1 cellular context compared by ENCODE assay signal in the genomic region with DNA sequence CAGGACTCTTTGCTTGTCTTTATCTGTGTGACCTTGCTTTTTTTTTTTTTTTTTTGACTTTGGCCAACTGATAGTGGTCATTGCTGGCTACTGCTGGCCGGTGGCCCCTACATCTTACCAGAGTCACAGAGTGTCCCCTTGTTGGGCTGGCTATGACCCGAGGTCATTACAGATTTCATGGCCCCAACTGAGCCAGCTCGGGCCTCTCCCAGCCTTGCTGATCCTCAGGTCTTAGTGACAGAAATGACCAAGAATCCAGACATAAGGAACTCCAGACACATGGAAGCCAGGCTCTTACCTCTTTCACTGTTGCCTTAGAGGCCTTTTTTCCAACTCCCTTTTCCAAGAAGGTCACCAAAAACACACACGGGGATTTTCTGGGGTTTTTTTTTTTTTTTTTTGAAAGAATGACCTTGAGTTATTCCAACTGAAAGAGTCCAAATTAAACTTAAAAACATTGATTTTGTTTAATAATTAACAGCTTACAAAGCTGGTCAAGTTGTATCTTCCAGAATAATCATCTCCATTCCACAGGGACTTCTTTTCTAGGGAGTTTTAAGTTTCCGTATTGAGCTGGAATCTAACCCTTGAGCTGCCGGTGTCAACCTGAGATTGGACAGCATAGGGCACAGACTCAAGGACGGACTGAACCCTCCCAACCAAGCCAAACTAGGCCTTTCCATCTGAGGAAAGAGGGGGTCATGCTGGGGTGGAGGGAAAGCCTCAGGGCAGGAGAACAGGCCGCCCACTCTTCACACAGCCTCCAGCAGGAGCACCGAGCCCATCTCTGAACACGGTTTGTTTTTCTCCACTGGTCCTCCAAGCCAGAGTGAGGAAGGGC.
TF ChIP-seq lines count a peak whose summit lies in the region.

No MANE protein-coding gene starts in this region.

TF ChIP-seq in SK-N-SH, 30 proteins besides CTCF, POLR2A, EP300 and RAD21:
- TF ChIP-seq, protein P1, sequence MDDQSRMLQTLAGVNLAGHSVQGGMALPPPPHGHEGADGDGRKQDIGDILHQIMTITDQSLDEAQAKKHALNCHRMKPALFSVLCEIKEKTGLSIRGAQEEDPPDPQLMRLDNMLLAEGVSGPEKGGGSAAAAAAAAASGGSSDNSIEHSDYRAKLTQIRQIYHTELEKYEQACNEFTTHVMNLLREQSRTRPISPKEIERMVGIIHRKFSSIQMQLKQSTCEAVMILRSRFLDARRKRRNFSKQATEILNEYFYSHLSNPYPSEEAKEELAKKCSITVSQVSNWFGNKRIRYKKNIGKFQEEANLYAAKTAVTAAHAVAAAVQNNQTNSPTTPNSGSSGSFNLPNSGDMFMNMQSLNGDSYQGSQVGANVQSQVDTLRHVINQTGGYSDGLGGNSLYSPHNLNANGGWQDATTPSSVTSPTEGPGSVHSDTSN (IDR thresholded peaks at IDR 0.05): no peak
- TF ChIP-seq, protein P2, sequence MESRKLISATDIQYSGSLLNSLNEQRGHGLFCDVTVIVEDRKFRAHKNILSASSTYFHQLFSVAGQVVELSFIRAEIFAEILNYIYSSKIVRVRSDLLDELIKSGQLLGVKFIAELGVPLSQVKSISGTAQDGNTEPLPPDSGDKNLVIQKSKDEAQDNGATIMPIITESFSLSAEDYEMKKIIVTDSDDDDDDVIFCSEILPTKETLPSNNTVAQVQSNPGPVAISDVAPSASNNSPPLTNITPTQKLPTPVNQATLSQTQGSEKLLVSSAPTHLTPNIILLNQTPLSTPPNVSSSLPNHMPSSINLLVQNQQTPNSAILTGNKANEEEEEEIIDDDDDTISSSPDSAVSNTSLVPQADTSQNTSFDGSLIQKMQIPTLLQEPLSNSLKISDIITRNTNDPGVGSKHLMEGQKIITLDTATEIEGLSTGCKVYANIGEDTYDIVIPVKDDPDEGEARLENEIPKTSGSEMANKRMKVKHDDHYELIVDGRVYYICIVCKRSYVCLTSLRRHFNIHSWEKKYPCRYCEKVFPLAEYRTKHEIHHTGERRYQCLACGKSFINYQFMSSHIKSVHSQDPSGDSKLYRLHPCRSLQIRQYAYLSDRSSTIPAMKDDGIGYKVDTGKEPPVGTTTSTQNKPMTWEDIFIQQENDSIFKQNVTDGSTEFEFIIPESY (IDR thresholded peaks at IDR 0.05; ENCODE audit: borderline replicate concordance, low read depth): no peak
- TF ChIP-seq RCOR1 (IDR thresholded peaks at IDR 0.05; ENCODE audit: low read length) (no peak), EZH2phosphoT487 (IDR thresholded peaks at IDR 0.05; ENCODE audit: borderline replicate concordance, low read depth) (no peak), TAF1 (IDR thresholded peaks at IDR 0.05; ENCODE audit: borderline replicate concordance, low read depth, low read length) (no peak), RXRA (IDR thresholded peaks at IDR 0.05; ENCODE audit: borderline replicate concordance, low read depth) (no peak), TCF12 (IDR thresholded peaks at IDR 0.05) (no peak), FOSL2 (IDR thresholded peaks at IDR 0.05; ENCODE audit: borderline replicate concordance, low read depth) (no peak), FOXM1 (IDR thresholded peaks at IDR 0.05; ENCODE audit: low read depth) (no peak), FOXJ3 (CRISPR knock-in tag; IDR thresholded peaks at IDR 0.05) (no peak), GABPA (IDR thresholded peaks at IDR 0.05; ENCODE audit: low read depth) (no peak), GATA2 (CRISPR knock-in tag; IDR thresholded peaks at IDR 0.05) (no peak), MXI1 (IDR thresholded peaks at IDR 0.05; ENCODE audit: low read depth, low read length) (no peak), ELF1 (IDR thresholded peaks at IDR 0.05) (no peak), YY1 (IDR thresholded peaks at IDR 0.05; ENCODE audit: low read depth) (no peak), MEF2A (IDR thresholded peaks at IDR 0.05; ENCODE audit: borderline replicate concordance, low read depth) (no peak), CHD2 (IDR thresholded peaks at IDR 0.05; ENCODE audit: low read length, partially characterized antibody) (no peak)
- TF ChIP-seq, protein P3, sequence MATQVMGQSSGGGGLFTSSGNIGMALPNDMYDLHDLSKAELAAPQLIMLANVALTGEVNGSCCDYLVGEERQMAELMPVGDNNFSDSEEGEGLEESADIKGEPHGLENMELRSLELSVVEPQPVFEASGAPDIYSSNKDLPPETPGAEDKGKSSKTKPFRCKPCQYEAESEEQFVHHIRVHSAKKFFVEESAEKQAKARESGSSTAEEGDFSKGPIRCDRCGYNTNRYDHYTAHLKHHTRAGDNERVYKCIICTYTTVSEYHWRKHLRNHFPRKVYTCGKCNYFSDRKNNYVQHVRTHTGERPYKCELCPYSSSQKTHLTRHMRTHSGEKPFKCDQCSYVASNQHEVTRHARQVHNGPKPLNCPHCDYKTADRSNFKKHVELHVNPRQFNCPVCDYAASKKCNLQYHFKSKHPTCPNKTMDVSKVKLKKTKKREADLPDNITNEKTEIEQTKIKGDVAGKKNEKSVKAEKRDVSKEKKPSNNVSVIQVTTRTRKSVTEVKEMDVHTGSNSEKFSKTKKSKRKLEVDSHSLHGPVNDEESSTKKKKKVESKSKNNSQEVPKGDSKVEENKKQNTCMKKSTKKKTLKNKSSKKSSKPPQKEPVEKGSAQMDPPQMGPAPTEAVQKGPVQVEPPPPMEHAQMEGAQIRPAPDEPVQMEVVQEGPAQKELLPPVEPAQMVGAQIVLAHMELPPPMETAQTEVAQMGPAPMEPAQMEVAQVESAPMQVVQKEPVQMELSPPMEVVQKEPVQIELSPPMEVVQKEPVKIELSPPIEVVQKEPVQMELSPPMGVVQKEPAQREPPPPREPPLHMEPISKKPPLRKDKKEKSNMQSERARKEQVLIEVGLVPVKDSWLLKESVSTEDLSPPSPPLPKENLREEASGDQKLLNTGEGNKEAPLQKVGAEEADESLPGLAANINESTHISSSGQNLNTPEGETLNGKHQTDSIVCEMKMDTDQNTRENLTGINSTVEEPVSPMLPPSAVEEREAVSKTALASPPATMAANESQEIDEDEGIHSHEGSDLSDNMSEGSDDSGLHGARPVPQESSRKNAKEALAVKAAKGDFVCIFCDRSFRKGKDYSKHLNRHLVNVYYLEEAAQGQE (IDR thresholded peaks at IDR 0.05; ENCODE audit: low read depth, low read length): no peak
- TF ChIP-seq, protein P4, sequence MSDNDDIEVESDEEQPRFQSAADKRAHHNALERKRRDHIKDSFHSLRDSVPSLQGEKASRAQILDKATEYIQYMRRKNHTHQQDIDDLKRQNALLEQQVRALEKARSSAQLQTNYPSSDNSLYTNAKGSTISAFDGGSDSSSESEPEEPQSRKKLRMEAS (IDR thresholded peaks at IDR 0.05; ENCODE audit: low read depth): no peak
TF ChIP-seq in SK-N-SH: peak in this region for 0.
